ENCODE assay signal across 8 cellular contexts in genomic region chr7:131026297-131027003, GRCh38.
DNase-seq lines count a peak whose midpoint lies in the region; ATAC-seq, FAIRE-seq and TF ChIP-seq lines count a peak whose summit lies in the region.

No MANE protein-coding gene starts in this region.

- H4K20me1 ChIP-seq in osteoblast (ENCODE audit: insufficient read depth, low read length): peaks cover 40% of the 10 kb centered on the region

- WGBS in small intestine, 3 donors: 78 to 88% (median 79%) methylated on average over 7 of the region's 7 CpGs
- WGBS in esophagus squamous epithelium, 2 donors: 56 to 60% methylated on average over 7 of the region's 7 CpGs

- no peaks in the 10 kb centered on the region for H3K27me3 ChIP-seq in osteoblast (ENCODE audit: insufficient read depth, low read length)
- no peaks in the 10 kb centered on the region for H3K27me3 ChIP-seq in small intestine (ENCODE audit: control insufficient read depth in 2 of 2, insufficient read depth in 2 of 2, low read length in 2 of 2)
- H3K27me3 ChIP-seq in esophagus squamous epithelium: no peaks in the 10 kb centered on the region

- DNase-seq in NCI-H524 (lab: John Stamatoyannopoulos, UW) (peak; percentile 37 to 58), NCI-H524 treated with DMSO at 0.1 percent for 48 hours (lab: John Stamatoyannopoulos, UW) (no peak), amniotic epithelial cell (ENCODE audit: low read depth) (peak; percentile 94), osteoblast (ENCODE audit: insufficient read length, low spot score, missing footprints) (peak; percentile 65), cerebellar nuclear complex (lab: John Stamatoyannopoulos, UW) (no peak), small intestine (no peak), esophagus squamous epithelium (lab: John Stamatoyannopoulos, UW) (no peak)

- H3K79me2 ChIP-seq in osteoblast (ENCODE audit: insufficient read depth, low read length): peaks cover 88% of the 10 kb centered on the region

- H3K27ac ChIP-seq in osteoblast (ENCODE audit: low read depth, low read length) (peak overlapping the region; percentile 69), small intestine (ENCODE audit: low read depth in 1 of 2, low read length in 1 of 2) (no peak overlapping the region), esophagus squamous epithelium (peak overlapping the region in 1 of 4 donors; percentile 14)

- H3K4me1 ChIP-seq in osteoblast (ENCODE audit: insufficient read depth, low read length): peaks cover 19% of the 10 kb centered on the region
- no peaks in the 10 kb centered on the region for H3K4me1 ChIP-seq in small intestine (ENCODE audit: control insufficient read depth in 2 of 2, insufficient read depth in 1 of 2, low read depth in 1 of 2, low read length in 1 of 2)
- peaks cover 0 to 55% (median 15%) of the 10 kb centered on the region in 3 donors for H3K4me1 ChIP-seq in esophagus squamous epithelium

- no peak for TF ChIP-seq CTCF in osteoblast (IDR thresholded peaks at IDR 0.05; ENCODE audit: extremely low read depth, low read depth, low read length)
- TF ChIP-seq CTCF in esophagus squamous epithelium (IDR thresholded peaks at IDR 0.05): no peak

- H3K36me3 ChIP-seq in osteoblast (ENCODE audit: insufficient read depth, low read length) (peaks cover 4% of the 10 kb centered on the region), small intestine (ENCODE audit: control insufficient read depth in 2 of 2, insufficient read depth in 2 of 2, low read length in 2 of 2) (no peaks in the 10 kb centered on the region), esophagus squamous epithelium (peaks cover 0 to 5% (median 0%) of the 10 kb centered on the region in 3 donors)

- no peak overlapping the region for H2AFZ ChIP-seq in osteoblast (ENCODE audit: low read length)

- H3K9me3 ChIP-seq in osteoblast (ENCODE audit: low read depth, low read length) (no peaks in the 10 kb centered on the region), small intestine (ENCODE audit: control insufficient read depth, low read depth) (no peaks in the 10 kb centered on the region), esophagus squamous epithelium (no peaks in the 10 kb centered on the region)

- no peak for FAIRE-seq in small intestine (lab: Jason Lieb, UNC)

- intact Hi-C loops in esophagus squamous epithelium (cut with DNase I): no loop called here

- H3K4me2 ChIP-seq in osteoblast (ENCODE audit: insufficient read depth, low read length): peak overlapping the region; percentile 46

- TF ChIP-seq POLR2A in esophagus squamous epithelium (IDR thresholded peaks at IDR 0.05): no peak

- H3K4me3 ChIP-seq in osteoblast (ENCODE audit: insufficient read depth, low read length): no peak overlapping the region
- no peak overlapping the region for H3K4me3 ChIP-seq in small intestine (ENCODE audit: low read depth in 1 of 2, low read length in 2 of 2)
- H3K4me3 ChIP-seq in esophagus squamous epithelium: no peak overlapping the region

- ATAC-seq in HG03442 (IDR thresholded peaks at IDR 0.05; ENCODE audit: unreplicated experiment): peak; percentile 36

Comparison
In these comparisons a context has a peak if more than half of its experiments do, and no peak if none do; other contexts are left out.
1. DNase-seq: peak in NCI-H524 (2 of 2), amniotic epithelial cell (single experiment) and osteoblast (single experiment); none in NCI-H524 treated with DMSO at 0.1 percent for 48 hours (single experiment), cerebellar nuclear complex (0 of 2), small intestine (single experiment) and esophagus squamous epithelium (single experiment).